In the genomic region with DNA sequence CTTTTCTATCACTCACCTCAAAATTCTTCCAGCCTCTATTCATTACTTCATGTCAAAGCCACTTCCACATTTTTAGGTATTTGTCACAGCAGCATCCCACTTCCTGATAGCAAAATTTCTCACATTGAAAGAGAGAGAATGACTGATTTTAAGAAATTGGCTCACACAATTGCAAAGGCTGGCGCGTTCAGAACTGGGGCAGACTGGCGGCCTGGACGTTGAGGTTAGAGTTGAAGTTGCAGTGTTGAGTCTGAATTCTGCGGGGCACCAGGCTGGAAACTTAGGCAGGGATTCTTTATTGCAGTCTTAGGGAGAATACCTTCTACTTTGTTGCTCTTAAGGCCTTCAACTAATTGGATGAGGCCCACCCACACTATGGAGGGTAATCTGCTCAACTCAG, we compare ENCODE assay signal across 25 cellular contexts.
DNase-seq lines count a peak whose midpoint lies in the region; ATAC-seq and TF ChIP-seq lines count a peak whose summit lies in the region.
"Had no signal": no experiment of that assay in that cellular context is flagged by ENCODE, and none has a peak within 500 bp of the region (broad histone marks: within the 10 kb centered on the region; RNA-seq: fewer than 3 reads in every experiment).

No MANE protein-coding gene starts in this region.

- no peak overlapping the region for H3K4me3 ChIP-seq in mucosa of descending colon
- H3K4me3 ChIP-seq: GM23248, Peyer's patch had no signal

- no peak overlapping the region for H3K4me3 Mint-ChIP-seq in activated T-cell treated with anti-CD3 and anti-CD28 coated beads, Interleukin-2, amount 50 U/mL, for 4 hours
- H3K4me3 Mint-ChIP-seq in activated T-helper 17 cell treated with anti-CD3 and anti-CD28 coated beads, Interleukin-2, amount 50 U/mL, for 72 hours, result no peak overlapping the region
- H3K4me3 Mint-ChIP-seq: CD8-positive, alpha-beta memory T cell; H9 had no signal

- no peaks in the 10 kb centered on the region for H3K4me1 ChIP-seq in mucosa of descending colon (ENCODE audit: low read depth)
- H3K4me1 ChIP-seq: Peyer's patch had no signal

- peak overlapping the region; percentile 32 for H3K27ac Mint-ChIP-seq in activated T-helper 17 cell treated with anti-CD3 and anti-CD28 coated beads, Interleukin-2, amount 50 U/mL, for 72 hours
- H3K27ac Mint-ChIP-seq: H9 had no signal

- peaks cover 18% of the 10 kb centered on the region for H3K9me3 Mint-ChIP-seq in activated T-cell treated with anti-CD3 and anti-CD28 coated beads, Interleukin-2, amount 50 U/mL, for 4 hours
- peaks cover 8% of the 10 kb centered on the region for H3K9me3 Mint-ChIP-seq in activated T-helper 17 cell treated with anti-CD3 and anti-CD28 coated beads, Interleukin-2, amount 50 U/mL, for 72 hours

- H3K36me3 Mint-ChIP-seq in activated T-cell treated with anti-CD3 and anti-CD28 coated beads, Interleukin-2, amount 50 U/mL, for 4 hours (ENCODE audit: insufficient read depth), result peaks cover 30% of the 10 kb centered on the region
- H3K36me3 Mint-ChIP-seq in activated T-helper 17 cell treated with anti-CD3 and anti-CD28 coated beads, Interleukin-2, amount 50 U/mL, for 72 hours (ENCODE audit: low read depth), result peaks cover 22% of the 10 kb centered on the region

- DNase-seq in SKM-1 treated with dmso at 0.1 percent for 144 hours (lab: John Stamatoyannopoulos, UW; ENCODE audit: unreplicated experiment) (peak; percentile 7), SKM-1 (lab: John Stamatoyannopoulos, UW; ENCODE audit: unreplicated experiment) (no peak), CD1c-positive myeloid dendritic cell (ENCODE audit: extremely low spot score) (peak; percentile 40), occipital lobe (lab: John Stamatoyannopoulos, UW) (no peak), mucosa of descending colon (no peak)
- DNase-seq in activated T-cell treated with anti-CD3 and anti-CD28 coated beads, Interleukin-2, amount 50 U/mL, for 48 hours, result peak; percentile 25 to 28
- DNase-seq in activated T-cell treated with anti-CD3 and anti-CD28 coated beads, Interleukin-2, amount 50 U/mL, for 4 hours, result no peak
- DNase-seq: C1 segment of cervical spinal cord; Calu3; CD8-positive, alpha-beta memory T cell; DMS153; GM23248; H9; KBM-7; MM.1S; NCI-H1694; NCI-H2081; NCI-H2171; NCI-H345; NCI-H524; NCI-H774; NK-92 treated with Interleukin-12 subunit alpha and Interleukin-12 subunit beta, amount 100 ng/mL, for 24 hours; Peyer's patch had no signal

- TF ChIP-seq CTCF in mucosa of descending colon (IDR thresholded peaks at IDR 0.05), result no peak

- intact Hi-C loops in mucosa of descending colon (cut with DNase I, micrococcal nuclease), result loop anchor here in 1 of 2 donors (10.0 kb wide), 1 partner anchor 56 kb away; no protein-coding TSS in a partner anchor

- no peak for ATAC-seq in activated T-cell treated with anti-CD3 and anti-CD28 coated beads, Interleukin-2, amount 50 U/mL, for 4 hours
- peak; percentile 72 for ATAC-seq in activated T-helper 17 cell treated with anti-CD3 and anti-CD28 coated beads, Interleukin-2, amount 50 U/mL, for 72 hours (replicated peaks)
- no peak for ATAC-seq in mucosa of descending colon
- ATAC-seq: HepG2 had no signal

- H3K36me3 ChIP-seq in mucosa of descending colon (ENCODE audit: low read depth), result no peaks in the 10 kb centered on the region

- H3K4me1 Mint-ChIP-seq in activated T-cell treated with anti-CD3 and anti-CD28 coated beads, Interleukin-2, amount 50 U/mL, for 4 hours (ENCODE audit: low read depth), result peaks cover 12% of the 10 kb centered on the region
- H3K4me1 Mint-ChIP-seq in activated T-helper 17 cell treated with anti-CD3 and anti-CD28 coated beads, Interleukin-2, amount 50 U/mL, for 72 hours, result peaks cover 13% of the 10 kb centered on the region

- no peaks in the 10 kb centered on the region for H3K27me3 Mint-ChIP-seq in activated T-cell treated with anti-CD3 and anti-CD28 coated beads, Interleukin-2, amount 50 U/mL, for 4 hours (ENCODE audit: low read depth)
- no peaks in the 10 kb centered on the region for H3K27me3 Mint-ChIP-seq in activated T-helper 17 cell treated with anti-CD3 and anti-CD28 coated beads, Interleukin-2, amount 50 U/mL, for 72 hours
- H3K27me3 Mint-ChIP-seq: CD8-positive, alpha-beta memory T cell had no signal

- H3K9me3 ChIP-seq in mucosa of descending colon, result no peaks in the 10 kb centered on the region
- H3K9me3 ChIP-seq: Peyer's patch had no signal

Comparison
In these comparisons a context has a peak if more than half of its experiments do, and no peak if none do; other contexts are left out.
1. DNase-seq: peak in SKM-1 treated with dmso at 0.1 percent for 144 hours (single experiment), activated T-cell treated with anti-CD3 and anti-CD28 coated beads, Interleukin-2, amount 50 U/mL, for 48 hours (2 of 2) and CD1c-positive myeloid dendritic cell (single experiment); none in SKM-1 (single experiment), activated T-cell treated with anti-CD3 and anti-CD28 coated beads, Interleukin-2, amount 50 U/mL, for 4 hours (single experiment), occipital lobe (single experiment) and mucosa of descending colon (0 of 3).